ENCODE assay signal across 26 cellular contexts in genomic region chr17:67063146-67063545, GRCh38. TPM values are rescaled to one million over a fixed set of nuclear protein-coding genes. Genes with fewer than 3 reads are reported as not detected.
DNase-seq lines count a peak whose midpoint lies in the region; ATAC-seq, FAIRE-seq and TF ChIP-seq lines count a peak whose summit lies in the region.
"Had no signal": no experiment of that assay in that cellular context is flagged by ENCODE, and none has a peak within 500 bp of the region (broad histone marks: within the 10 kb centered on the region; RNA-seq: fewer than 3 reads in every experiment).

No MANE protein-coding gene starts in this region.

- WGBS in HepG2 (ENCODE audit: low lambda C conversion rate): 76% methylated on average over 6 of the region's 6 CpGs
- 93% methylated on average over 6 of the region's 6 CpGs for WGBS in right lobe of liver (ENCODE audit: insufficient coverage, low coverage, low lambda C conversion rate, missing lambda C conversion rate)

- TF ChIP-seq EP300 in HepG2 (IDR thresholded peaks at IDR 0.05; ENCODE audit: low read depth in 2 of 2, low read length in 2 of 2): no peak
- no peak for TF ChIP-seq EP300 in HepG2 (CRISPR knock-in tag; IDR thresholded peaks at IDR 0.05; ENCODE audit: borderline replicate concordance)

- H3K9me3 ChIP-seq in HepG2 (ENCODE audit: low read length) (no peaks in the 10 kb centered on the region), right lobe of liver (no peaks in the 10 kb centered on the region)
- H3K9me3 ChIP-seq in effector memory CD4-positive, alpha-beta T cell (ENCODE audit: control insufficient read depth, low read length): no peaks in the 10 kb centered on the region

- no peak for TF ChIP-seq CTCF in HepG2 (CRISPR knock-in tag; IDR thresholded peaks at IDR 0.05)
- TF ChIP-seq CTCF in right lobe of liver (IDR thresholded peaks at IDR 0.05): no peak

- no peak for TF ChIP-seq RAD21 in HepG2 (CRISPR knock-in tag; IDR thresholded peaks at IDR 0.05)

- H3K27ac ChIP-seq in HepG2 (ENCODE audit: extremely low read length, insufficient read depth, low read length) (no peak overlapping the region), right lobe of liver (no peak overlapping the region)
- no peak overlapping the region for H3K27ac ChIP-seq in effector memory CD4-positive, alpha-beta T cell (ENCODE audit: insufficient read depth, low read length, poor library complexity, severe bottlenecking)
- H3K27ac ChIP-seq: C4-2B had no signal

- H3K9ac ChIP-seq in HepG2 (ENCODE audit: insufficient read depth, low read depth, low read length): no peak overlapping the region

- in situ Hi-C loops in HepG2 (cut with HindIII; ENCODE audit: extremely low pct_ligation_motif_present, low pct_unique_long_range_greater_than_20kb): no loop called here

- DNase-seq in HepG2 (ENCODE audit: low spot score): no peak
- no peak for DNase-seq in right lobe of liver
- peak; percentile 19 for DNase-seq in dedifferentiated amniotic fluid mesenchymal stem cell (ENCODE audit: extremely low spot score)
- DNase-seq in left kidney (ENCODE audit: low read depth, low spot score): peak; percentile 81
- no peak for DNase-seq in NCI-H774 (lab: John Stamatoyannopoulos, UW)
- DNase-seq in effector memory CD4-positive, alpha-beta T cell: no peak
- no peak for DNase-seq in Right ventricle myocardium superior
- DNase-seq: Calu3; CD8-positive, alpha-beta memory T cell; DMS153; GDM1; NCI-H1048; NCI-H1436; NCI-H2029; NCI-H2227 treated with DMSO at 0.1 percent for 48 hours; NCI-H510A treated with DMSO at 0.1 percent for 48 hours; NCI-H748 treated with DMSO at 0.1 percent for 48 hours had no signal

- POLR2A ChIA-PET in HepG2 (lab: Yijun Ruan, JAX): no interaction called here

- CTCF ChIA-PET in HepG2 (lab: Yijun Ruan, JAX; ENCODE audit: low intra/inter-chr PET ratio, low total read pairs): no interaction called here

- H3K27me3 ChIP-seq in HepG2 (ENCODE audit: control insufficient read depth in 1 of 2, insufficient read depth in 2 of 2, low read length in 2 of 2): no peaks in the 10 kb centered on the region
- H3K27me3 ChIP-seq in right lobe of liver: no peaks in the 10 kb centered on the region
- no peaks in the 10 kb centered on the region for H3K27me3 ChIP-seq in effector memory CD4-positive, alpha-beta T cell (replicated peaks; ENCODE audit: control insufficient read depth, insufficient read depth, low read length, poor library complexity, severe bottlenecking)

- TF ChIP-seq POLR2A in HepG2 (IDR thresholded peaks at IDR 0.05; ENCODE audit: insufficient read depth in 1 of 2, low read depth in 2 of 2, low read length in 2 of 2) (no peak), right lobe of liver (IDR thresholded peaks at IDR 0.05) (no peak)

- ATAC-seq in HepG2: peak; percentile 43
- ATAC-seq in right lobe of liver: no peak
- ATAC-seq in Right ventricle myocardium superior (ENCODE audit: poor library complexity): no peak
- ATAC-seq: GM23338, HCT116, Panc1 had no signal

- no peak for FAIRE-seq in HepG2 (lab: Jason Lieb, UNC)
- FAIRE-seq: GM18507, HTR-8/SVneo had no signal

- no TSS peak for BruUV-seq in HepG2 (replicated peaks; lab: Mats Ljungman, UMichigan)

- H3K79me2 ChIP-seq in HepG2 (ENCODE audit: insufficient read depth, low read length): no peaks in the 10 kb centered on the region

- H3K4me3 ChIP-seq in HepG2 (replicated peaks in 1 of 3; ENCODE audit: insufficient read depth in 1 of 3, low read depth in 2 of 3, low read length in 3 of 3): no peak overlapping the region
- no peak overlapping the region for H3K4me3 ChIP-seq in right lobe of liver
- no peak overlapping the region for H3K4me3 ChIP-seq in effector memory CD4-positive, alpha-beta T cell (ENCODE audit: insufficient read depth, low read depth, low read length, poor library complexity, severe bottlenecking)
- H3K4me3 ChIP-seq: GM23338 had no signal

- no peak overlapping the region for H2AFZ ChIP-seq in HepG2 (ENCODE audit: low read length)
- H2AFZ ChIP-seq: GM23338 had no signal

- no peaks in the 10 kb centered on the region for H4K20me1 ChIP-seq in HepG2 (ENCODE audit: insufficient read depth, low read length)

- H3K4me2 ChIP-seq in HepG2 (ENCODE audit: low read depth, low read length): no peak overlapping the region
- H3K4me2 ChIP-seq: GM23338 had no signal

- H3K4me1 ChIP-seq in HepG2 (ENCODE audit: insufficient read depth, low read length) (peaks cover 15% of the 10 kb centered on the region), right lobe of liver (no peaks in the 10 kb centered on the region)
- no peaks in the 10 kb centered on the region for H3K4me1 ChIP-seq in effector memory CD4-positive, alpha-beta T cell (ENCODE audit: control insufficient read depth, insufficient read depth, low read length, poor library complexity, severe bottlenecking)

- no peaks in the 10 kb centered on the region for H3K36me3 ChIP-seq in HepG2 (replicated peaks in 1 of 2; ENCODE audit: control insufficient read depth in 1 of 2, insufficient read depth in 2 of 2, low read length in 2 of 2)
- H3K36me3 ChIP-seq in right lobe of liver: no peaks in the 10 kb centered on the region
- no peaks in the 10 kb centered on the region for H3K36me3 ChIP-seq in effector memory CD4-positive, alpha-beta T cell (ENCODE audit: control insufficient read depth, insufficient read depth, low read length)

- intact Hi-C loops in HepG2 (cut with micrococcal nuclease; ENCODE audit: unreplicated experiment) (no loop called here), right lobe of liver (cut with DNase I) (no loop called here), Right ventricle myocardium superior (cut with DNase I) (no loop called here)

TF ChIP-seq in HepG2, 621 proteins besides CTCF, POLR2A, EP300 and RAD21:
- no peak for TF ChIP-seq HNRNPH1 (optimal IDR thresholded peaks at IDR 0.05; ENCODE audit: low read depth, low read length)
- TF ChIP-seq E2F2 (CRISPR knock-in tag; IDR thresholded peaks at IDR 0.05; ENCODE audit: borderline replicate concordance): no peak
- TF ChIP-seq SOX5 (CRISPR knock-in tag; IDR thresholded peaks at IDR 0.05; ENCODE audit: borderline replicate concordance): no peak
- TF ChIP-seq NR1H2 (CRISPR knock-in tag; IDR thresholded peaks at IDR 0.05; ENCODE audit: borderline replicate concordance, low read depth): no peak
- no peak for TF ChIP-seq KLF9 (CRISPR knock-in tag; IDR thresholded peaks at IDR 0.05; ENCODE audit: low read depth)
- TF ChIP-seq MZF1 (CRISPR knock-in tag; IDR thresholded peaks at IDR 0.05; ENCODE audit: borderline replicate concordance): no peak
- TF ChIP-seq U2AF1 (optimal IDR thresholded peaks at IDR 0.05; ENCODE audit: low read depth, low read length): no peak
- TF ChIP-seq ZNF761 (CRISPR knock-in tag; conservative IDR thresholded peaks at IDR 0.05): no peak
- TF ChIP-seq TEAD2 (CRISPR knock-in tag; IDR thresholded peaks at IDR 0.05): no peak
- no peak for TF ChIP-seq ZNF441 (CRISPR knock-in tag; IDR thresholded peaks at IDR 0.05; ENCODE audit: borderline replicate concordance)
- no peak for TF ChIP-seq THRA (CRISPR knock-in tag; IDR thresholded peaks at IDR 0.05; ENCODE audit: borderline replicate concordance)
- TF ChIP-seq ZSCAN30 (CRISPR knock-in tag; IDR thresholded peaks at IDR 0.05): no peak
TF ChIP-seq in HepG2: peak in this region for 0.

RNA-seq across cellular contexts. Expression of gene CACNG1, which starts 18.8 kb away (rescaled TPM):
- total RNA-seq in HepG2 (2016; rRNA removed; fragmentation: Illumina TruSeq; extraction: Trizol): not detected in 2 replicates
- not detected in 2 replicates for total RNA-seq in HepG2 (2016; cell fraction: cytosol; rRNA removed; fragmentation: Illumina TruSeq; extraction: Trizol; ENCODE audit: low read depth)
- total RNA-seq in HepG2 (2016; cell fraction: insoluble cytoplasmic fraction; rRNA removed; fragmentation: Illumina TruSeq; extraction: Trizol): not detected in 2 replicates
- not detected in 2 replicates for total RNA-seq in HepG2 (2016; cell fraction: membrane; rRNA removed; fragmentation: Illumina TruSeq; extraction: Trizol)
- not detected in 2 replicates for total RNA-seq in HepG2 (2016; cell fraction: nucleus; rRNA removed; fragmentation: Illumina TruSeq; extraction: Trizol)
- not detected in 2 replicates for polyA plus RNA-seq in HepG2 (2011; rRNA removed)
- not detected in 2 replicates for polyA plus RNA-seq in HepG2 (2011; cell fraction: cytosol; rRNA removed)
- polyA plus RNA-seq in HepG2 (2011; cell fraction: nucleus; rRNA removed): not detected in 2 replicates
- polyA plus RNA-seq in HepG2 (2012): not detected in 2 replicates
- not detected in 2 replicates for polyA plus RNA-seq in HepG2 (2016; cell fraction: cytosol; fragmentation: Illumina TruSeq; extraction: Trizol; ENCODE audit: low read depth)
- polyA plus RNA-seq in HepG2 (2016; cell fraction: insoluble cytoplasmic fraction; fragmentation: Illumina TruSeq; extraction: Trizol; ENCODE audit: low read depth): not detected in 2 replicates
- not detected in 2 replicates for polyA plus RNA-seq in HepG2 (2016; cell fraction: membrane; fragmentation: Illumina TruSeq; extraction: Trizol; ENCODE audit: low read depth)
- polyA plus RNA-seq in HepG2 (2016; cell fraction: nucleus; fragmentation: Illumina TruSeq; extraction: Trizol; ENCODE audit: insufficient read depth, low read depth): not detected in 2 replicates
- polyA minus RNA-seq in HepG2 (2011; rRNA and poly(A)+ RNA removed; ENCODE audit: low replicate concordance): not detected in 2 replicates
- polyA minus RNA-seq in HepG2 (2011; cell fraction: cytosol; rRNA and poly(A)+ RNA removed): not detected in 2 replicates
- not detected in 2 replicates for polyA minus RNA-seq in HepG2 (2011; cell fraction: nucleus; rRNA and poly(A)+ RNA removed)
- not detected for total RNA-seq in right lobe of liver
- not detected for total RNA-seq in Right ventricle myocardium superior
- total RNA-seq: A172; Calu3; CD8-positive, alpha-beta memory T cell; GM23338; M059J had no signal
- polyA plus RNA-seq: CD8-positive, alpha-beta memory T cell; GM23338; IgD-negative memory B cell had no signal

Comparison
In these comparisons a context has a peak if more than half of its experiments do, and no peak if none do; other contexts are left out.
1. DNase-seq: peak in dedifferentiated amniotic fluid mesenchymal stem cell (single experiment) and left kidney (single experiment); none in HepG2 (single experiment), right lobe of liver (0 of 3), NCI-H774 (single experiment), effector memory CD4-positive, alpha-beta T cell (0 of 3) and Right ventricle myocardium superior (single experiment).